32 cellular contexts compared by ENCODE assay signal in the genomic region with DNA sequence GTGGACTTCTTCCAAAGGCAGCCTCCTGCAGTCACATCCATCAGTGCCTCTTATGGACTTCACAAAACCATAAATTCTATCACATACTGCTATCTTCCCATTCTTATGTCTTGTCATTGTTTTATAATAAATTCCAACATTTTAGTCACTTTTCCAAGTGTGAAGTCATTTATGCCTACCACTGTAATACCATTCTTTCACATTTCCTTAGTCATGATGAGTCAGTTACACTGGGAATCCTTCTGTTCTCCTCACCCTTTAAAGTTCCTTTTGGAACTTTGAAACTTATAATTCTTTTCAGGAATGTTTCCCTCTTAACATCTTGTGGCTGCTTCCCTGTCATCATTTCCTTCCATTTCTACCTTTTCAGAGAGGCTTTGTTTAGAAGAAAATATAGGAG.
DNase-seq lines count a peak whose midpoint lies in the region; FAIRE-seq and TF ChIP-seq lines count a peak whose summit lies in the region.
"Had no signal": no experiment of that assay in that cellular context is flagged by ENCODE, and none has a peak within 500 bp of the region (broad histone marks: within the 10 kb centered on the region; RNA-seq: fewer than 3 reads in every experiment).

No MANE protein-coding gene starts in this region.

- H3K4me3 ChIP-seq in OCI-LY7 (ENCODE audit: low read depth, low read length, poor library complexity, severe bottlenecking) = no peak overlapping the region
- H3K4me3 ChIP-seq: body of pancreas, esophagus muscularis mucosa, HAP-1, K562, prostate gland, upper lobe of left lung had no signal

- intact Hi-C loops in OCI-LY7 (cut with micrococcal nuclease; ENCODE audit: unreplicated experiment) = no loop called here

- H3K9me3 ChIP-seq in OCI-LY7 (ENCODE audit: low read length) = no peaks in the 10 kb centered on the region
- H3K9me3 ChIP-seq: body of pancreas, esophagus muscularis mucosa, HAP-1, prostate gland, upper lobe of left lung had no signal

- BruUV-seq in OCI-LY7 (replicated peaks; lab: Mats Ljungman, UMichigan) = no TSS peak

- no peaks in the 10 kb centered on the region for H3K36me3 ChIP-seq in OCI-LY7 (ENCODE audit: insufficient read depth, low read length)
- H3K36me3 ChIP-seq: esophagus muscularis mucosa, HAP-1, prostate gland, upper lobe of left lung had no signal

- CTCF ChIA-PET in OCI-LY7 (lab: Charles Lee; ENCODE audit: unreplicated experiment) = no interaction called here

- peak; percentile 92 for FAIRE-seq in RCC 7860 (lab: Jason Lieb, UNC)
- FAIRE-seq: G401.6, HTR-8/SVneo, K562 had no signal

- no peak overlapping the region for H2AFZ ChIP-seq in OCI-LY7 (ENCODE audit: low read length)

- H3K9me2 ChIP-seq in OCI-LY7 (ENCODE audit: insufficient read depth, low read length) = no peaks in the 10 kb centered on the region

- H3K27ac ChIP-seq in OCI-LY7 (ENCODE audit: low read depth, low read length, poor library complexity, severe bottlenecking) = no peak overlapping the region
- H3K27ac ChIP-seq: body of pancreas, esophagus muscularis mucosa, prostate gland, upper lobe of left lung, VCaP had no signal

- TF ChIP-seq CTCF in OCI-LY7 (conservative IDR thresholded peaks at IDR 0.05; ENCODE audit: low read length) = no peak

- H3K79me2 ChIP-seq in OCI-LY7 (ENCODE audit: insufficient read depth, low read depth, low read length) = no peaks in the 10 kb centered on the region

- no peaks in the 10 kb centered on the region for H4K20me1 ChIP-seq in OCI-LY7 (ENCODE audit: insufficient read depth, low read length)

- POLR2A ChIA-PET in OCI-LY7 (lab: Charles Lee) = no interaction called here

- DNase-seq in EL = peak; percentile 60
- peak; percentile 70 for DNase-seq in RCC 7860 (ENCODE audit: low spot score)
- peak; percentile 31 for DNase-seq in fibroblast of gingiva (ENCODE audit: low read depth)
- DNase-seq in OCI-LY7 (ENCODE audit: low spot score) = no peak
- no peak for DNase-seq in SW480 (ENCODE audit: low spot score)
- DNase-seq in activated T-cell treated with anti-CD3 and anti-CD28 coated beads, Interleukin-2, amount 50 U/mL, for 1 hour = no peak
- DNase-seq in NCI-H69 (lab: John Stamatoyannopoulos, UW) = no peak
- DNase-seq: activated CD4-positive, alpha-beta T cell treated with anti-CD3 and anti-CD28 coated beads, Interleukin-2, amount 10 ng/mL, durations not matched to agents 24 days and 14 days; activated gamma-delta T cell treated with Interleukin-2 at 50 U/mL for 16 hours; activated naive CD8-positive, alpha-beta T cell treated with anti-CD3 and anti-CD28 coated beads, Interleukin-2, amount 50 U/mL, for 24 hours; activated T-cell treated with anti-CD3 and anti-CD28 coated beads, Interleukin-2, amount 50 U/mL, for 24 hours; body of pancreas; CD8-positive, alpha-beta memory T cell; DMS153; effector memory CD4-positive, alpha-beta T cell; mesendoderm; NCI-H1105 treated with DMSO at 0.1 percent for 48 hours; NCI-H2029 treated with DMSO at 0.1 percent for 48 hours; NCI-H345; OCI-M1; Right ventricle myocardium superior; stimulated activated CD4-positive, alpha-beta T cell treated with anti-CD3 and anti-CD28 coated beads, Interleukin-15, amount 100 ng/mL, for 24 hours; stimulated activated naive B cell treated with anti-CD40 and anti-IgM and Interleukin-4, amounts not matched to agents 10 μg/mL and 1 μg/mL and 100 μg/mL, for 72 hours; T-helper 9 cell; upper lobe of left lung had no signal

- no peak overlapping the region for H3K4me2 ChIP-seq in OCI-LY7 (ENCODE audit: low read length)

- H3K4me1 ChIP-seq in OCI-LY7 (ENCODE audit: insufficient read depth, low read length, poor library complexity, severe bottlenecking) = no peaks in the 10 kb centered on the region
- H3K4me1 ChIP-seq: body of pancreas, esophagus muscularis mucosa, HAP-1, prostate gland, upper lobe of left lung had no signal

Comparison
In these comparisons a context has a peak if more than half of its experiments do, and no peak if none do; other contexts are left out.
1. DNase-seq: peak in EL (single experiment), RCC 7860 (single experiment) and fibroblast of gingiva (single experiment); none in OCI-LY7 (single experiment), SW480 (single experiment), activated T-cell treated with anti-CD3 and anti-CD28 coated beads, Interleukin-2, amount 50 U/mL, for 1 hour (single experiment) and NCI-H69 (single experiment).